Comparison of ENCODE assay signal across 27 cellular contexts in genomic region chr2:23912054-23912453, GRCh38. TPM values are rescaled to one million over a fixed set of nuclear protein-coding genes. Genes with fewer than 3 reads are reported as not detected.
DNase-seq lines count a peak whose midpoint lies in the region; ATAC-seq, FAIRE-seq and TF ChIP-seq lines count a peak whose summit lies in the region.
"Had no signal": no experiment of that assay in that cellular context is flagged by ENCODE, and none has a peak within 500 bp of the region (broad histone marks: within the 10 kb centered on the region; RNA-seq: fewer than 3 reads in every experiment).

No MANE protein-coding gene starts in this region.

- H2AFZ ChIP-seq in Karpas-422 (ENCODE audit: low read length) = no peak overlapping the region
- H2AFZ ChIP-seq in K562 (ENCODE audit: low read depth, low read length) = no peak overlapping the region
- H2AFZ ChIP-seq: PC-9 had no signal

- H3K23ac ChIP-seq in mesendoderm (ENCODE audit: low read length) = no peak overlapping the region

- H3K36me3 ChIP-seq in Karpas-422 (ENCODE audit: insufficient read depth, low read length) (no peaks in the 10 kb centered on the region), K562 (ENCODE audit: control insufficient read depth, insufficient read depth, low read length) (no peaks in the 10 kb centered on the region), mesendoderm (ENCODE audit: control insufficient read depth, insufficient read depth, low read length) (no peaks in the 10 kb centered on the region)
- H3K36me3 ChIP-seq: cardiac muscle cell, HAP-1, upper lobe of left lung had no signal

- intact Hi-C loops in K562 (cut with micrococcal nuclease) = no loop called here

- no peak overlapping the region for H3K27ac ChIP-seq in Karpas-422 (ENCODE audit: low read length)
- H3K27ac ChIP-seq in K562 (ENCODE audit: extremely low read depth, low read depth, low read length) = no peak overlapping the region
- H3K27ac ChIP-seq in mesendoderm (ENCODE audit: low read depth, low read length) = no peak overlapping the region
- H3K27ac ChIP-seq: cardiac muscle cell, HL-60, PC-9, upper lobe of left lung had no signal

- H3K79me2 ChIP-seq in Karpas-422 (ENCODE audit: low read length) = peaks cover 75% of the 10 kb centered on the region
- peaks cover 65% of the 10 kb centered on the region for H3K79me2 ChIP-seq in K562 (ENCODE audit: control insufficient read depth, insufficient read depth, low read length)
- H3K79me2 ChIP-seq in mesendoderm (ENCODE audit: control insufficient read depth, insufficient read depth, low read length) = peaks cover 13% of the 10 kb centered on the region

- TF ChIP-seq EP300 in K562 (IDR thresholded peaks at IDR 0.05; ENCODE audit: low read length) = no peak

- no peak for TF ChIP-seq POLR2A in K562 (conservative IDR thresholded peaks at IDR 0.05)

- BruUV-seq in K562 (replicated peaks; lab: Mats Ljungman, UMichigan) = no TSS peak

- H3K4me3 ChIP-seq in Karpas-422 (ENCODE audit: low read length) (no peak overlapping the region), K562 (no peak overlapping the region), mesendoderm (ENCODE audit: low read length) (no peak overlapping the region)
- H3K4me3 ChIP-seq: cardiac muscle cell, HAP-1, PC-9, upper lobe of left lung had no signal

- 20% methylated on average over 3 of the region's 3 CpGs for WGBS in K562 (ENCODE audit: insufficient coverage, low coverage, missing lambda C conversion rate)
- no CpG with 5 or more reads among the region's 3 CpGs for WGBS in mesendoderm (ENCODE audit: extremely low coverage, insufficient coverage, low lambda C conversion rate)

- H3K9ac ChIP-seq in Karpas-422 (ENCODE audit: low read length) (no peak overlapping the region), K562 (ENCODE audit: insufficient read depth in 1 of 2, low read depth in 2 of 2, low read length in 2 of 2) (no peak overlapping the region), mesendoderm (ENCODE audit: low read length) (no peak overlapping the region)

- H4K20me1 ChIP-seq in Karpas-422 (ENCODE audit: insufficient read depth, low read depth, low read length) (no peaks in the 10 kb centered on the region), K562 (replicated peaks; ENCODE audit: control insufficient read depth, insufficient read depth, low read length) (no peaks in the 10 kb centered on the region)

- FAIRE-seq in K562 (lab: Jason Lieb, UNC) = no peak

- TF ChIP-seq CTCF in K562 (IDR thresholded peaks at IDR 0.05 in 2 of 3, conservative IDR thresholded peaks at IDR 0.05 in 1 of 3; ENCODE audit: insufficient read depth in 2 of 3, low read depth in 1 of 3, low read length in 3 of 3) = no peak

- ATAC-seq in K562 = no peak
- no peak for ATAC-seq in GM19328 (IDR thresholded peaks at IDR 0.05; ENCODE audit: unreplicated experiment)

- H3K9me1 ChIP-seq in K562 (ENCODE audit: control insufficient read depth, insufficient read depth, low read length) = no peaks in the 10 kb centered on the region

- H2AK5ac ChIP-seq in mesendoderm (ENCODE audit: low read length) = no peak overlapping the region

- CTCF ChIA-PET in K562 (lab: Yijun Ruan, JAX; ENCODE audit: low intra/inter-chr PET ratio) = interaction anchor here (0.6 kb wide), 1 partner anchor 235 kb away, joined by 6 read pairs; no protein-coding TSS in a partner anchor

- no peaks in the 10 kb centered on the region for H3K27me3 ChIP-seq in Karpas-422 (ENCODE audit: low read length)
- no peaks in the 10 kb centered on the region for H3K27me3 ChIP-seq in K562 (ENCODE audit: control insufficient read depth in 2 of 2, insufficient read depth in 2 of 2, low read length in 2 of 2)
- H3K27me3 ChIP-seq in mesendoderm (ENCODE audit: insufficient read depth, low read length, poor library complexity) = no peaks in the 10 kb centered on the region
- H3K27me3 ChIP-seq: cardiac muscle cell, upper lobe of left lung had no signal

- no peak overlapping the region for H2BK5ac ChIP-seq in mesendoderm (ENCODE audit: low read length)

- no peak overlapping the region for H4K8ac ChIP-seq in mesendoderm (ENCODE audit: low read depth, low read length)

- H2BK120ac ChIP-seq in mesendoderm (ENCODE audit: low read depth, low read length) = no peak overlapping the region

- no peak overlapping the region for H3K56ac ChIP-seq in mesendoderm (ENCODE audit: low read length)

- DNase-seq in EH (ENCODE audit: low read depth) (peak; percentile 36), Karpas-422 (peak; percentile 24), K562 (ENCODE audit: extremely low read depth in 1 of 4, low spot score in 3 of 4) (peak in 1 of 4 experiments; percentile 31), mesendoderm (peak; percentile 29), GF-D8 (lab: John Stamatoyannopoulos, UW) (no peak), NCI-H345 (lab: John Stamatoyannopoulos, UW) (no peak), HuH-7 (ENCODE audit: low spot score) (no peak)
- DNase-seq: activated CD4-positive, alpha-beta T cell treated with anti-CD3 and anti-CD28 coated beads, Interleukin-2, amount 50 U/mL, for 48 hours; activated CD4-positive, CD25-positive, alpha-beta regulatory T cell; activated CD8-positive, alpha-beta memory T cell treated with anti-CD3 and anti-CD28 coated beads, Interleukin-2, amount 50 U/mL, for 4 hours; activated gamma-delta T cell; amygdala; CD4-positive, alpha-beta memory T cell; cortex of kidney; mammary epithelial cell; NCI-H1417; NCI-H510A; PC-9; SIG-M5; stimulated activated CD8-positive, alpha-beta memory T cell treated with anti-CD3 and anti-CD28 coated beads, Interleukin-4, amount 100 ng/mL, for 48 hours; SW 1271; T1000; upper lobe of left lung had no signal

- H3K4me1 ChIP-seq in Karpas-422 (ENCODE audit: low read length) = peaks cover 12% of the 10 kb centered on the region
- H3K4me1 ChIP-seq in K562 (replicated peaks in 1 of 2; ENCODE audit: control insufficient read depth in 2 of 2, insufficient read depth in 2 of 2, low read length in 2 of 2) = peaks cover 0 to 12% of the 10 kb centered on the region in 2 experiments; a peak in 2 of 5 replicates
- peaks cover 4% of the 10 kb centered on the region for H3K4me1 ChIP-seq in mesendoderm (ENCODE audit: control insufficient read depth, low read depth, low read length)

- H4K5ac ChIP-seq in mesendoderm (ENCODE audit: low read length) = no peak overlapping the region

- H3K9me2 ChIP-seq in Karpas-422 (replicated peaks; ENCODE audit: insufficient read depth, low read length) = no peaks in the 10 kb centered on the region

- H3K79me1 ChIP-seq in mesendoderm (ENCODE audit: low read length) = peaks cover 11% of the 10 kb centered on the region

- in situ Hi-C loops in K562 (cut with MboI) = no loop called here

- no peak overlapping the region for H3K18ac ChIP-seq in mesendoderm (ENCODE audit: low read length)

- no peak overlapping the region for H3K4me2 ChIP-seq in Karpas-422 (ENCODE audit: low read depth, low read length, poor library complexity, severe bottlenecking)
- H3K4me2 ChIP-seq in K562 (ENCODE audit: insufficient read depth, low read length) = no peak overlapping the region
- no peak overlapping the region for H3K4me2 ChIP-seq in mesendoderm (ENCODE audit: low read length)
- H3K4me2 ChIP-seq: PC-9 had no signal

- H3K4ac ChIP-seq in mesendoderm (ENCODE audit: low read depth, low read length) = no peak overlapping the region

- no peak overlapping the region for H2BK15ac ChIP-seq in mesendoderm (replicated peaks; ENCODE audit: low read depth)

- no peaks in the 10 kb centered on the region for H3K9me3 ChIP-seq in Karpas-422 (ENCODE audit: low read length)
- H3K9me3 ChIP-seq in K562 (replicated peaks; ENCODE audit: control insufficient read depth, insufficient read depth, low read depth, low read length) = no peaks in the 10 kb centered on the region
- H3K9me3 ChIP-seq: HAP-1, upper lobe of left lung had no signal

- POLR2A ChIA-PET in K562 (lab: Yijun Ruan, JAX) = interaction anchor here (3.2 kb wide), 1 partner anchor 14 kb away, joined by 10 read pairs; the partner anchor contains the start of gene ATAD2B

- TF ChIP-seq RAD21 in K562 (CRISPR knock-in tag; conservative IDR thresholded peaks at IDR 0.05 in 1 of 2, IDR thresholded peaks at IDR 0.05 in 1 of 2) = no peak

RNA-seq across cellular contexts. Expression of gene ATAD2B, which starts 14.9 kb away (rescaled TPM):
- total RNA-seq in Karpas-422 (2014; rRNA removed; shearing (Covaris generic); ENCODE audit: low replicate concordance) = 17.1 and 34.5 TPM in 2 replicates
- total RNA-seq in K562 (2011; cell fraction: chromatin; rRNA removed; ENCODE audit: low replicate concordance) = 28.1 and 119 TPM in 2 replicates
- 12.7 and 18.3 TPM in 2 replicates for total RNA-seq in K562 (2011; cell fraction: nucleolus; rRNA removed)
- 37.1 and 61.3 TPM in 2 replicates for total RNA-seq in K562 (2011; cell fraction: nucleoplasm; rRNA removed)
- 10.8 and 11.4 TPM in 2 replicates for total RNA-seq in K562 (2014; rRNA removed)
- total RNA-seq in K562 (2014; rRNA removed; fragmentation: Illumina TruSeq; extraction: Trizol) = 21.6 and 22.4 TPM in 2 replicates
- 20.6 and 21.6 TPM in 2 replicates for total RNA-seq in K562 (2015; rRNA removed; fragmentation: Illumina TruSeq; extraction: Trizol)
- total RNA-seq in K562 (2021) = 18.5 and 18.8 TPM in 2 replicates
- polyA plus RNA-seq in K562 (2011; rRNA removed) = 11.0 and 11.7 TPM in 2 replicates
- polyA plus RNA-seq in K562 (2011; cell fraction: cytosol; rRNA removed) = 1.6 and 4.6 TPM in 2 replicates
- polyA plus RNA-seq in K562 (2011; cell fraction: nucleus; rRNA removed) = 18.8 and 26.5 TPM in 2 replicates
- polyA plus RNA-seq in K562 (2012) = 5.6 TPM in 2 replicates
- polyA plus RNA-seq in K562 (2014; fragmentation: Illumina TruSeq; extraction: Trizol) = 8.9 and 10.9 TPM in 2 replicates
- polyA plus RNA-seq in K562 (2014; fragmentation: Nextera tagmentation; extraction: Ambion mirVana) = 1 to 10 TPM; 3.2 to 4.0 TPM
- polyA plus RNA-seq in K562 (2014; rRNA removed) = 6.4 and 7.7 TPM in 2 replicates
- polyA minus RNA-seq in K562 (2011; rRNA and poly(A)+ RNA removed) = 30.0 and 41.1 TPM in 2 replicates
- 8.7 TPM in 2 replicates for polyA minus RNA-seq in K562 (2011; cell fraction: cytosol; rRNA and poly(A)+ RNA removed)
- polyA minus RNA-seq in K562 (2011; cell fraction: nucleus; rRNA and poly(A)+ RNA removed) = 37.0 and 67.3 TPM in 2 replicates
- polyA plus RNA-seq in mesendoderm (2013, experiment 1 of 2) = 4.6 TPM
- 4.5 TPM for polyA plus RNA-seq in mesendoderm (2013, experiment 2 of 2)

RNA-seq across cellular contexts. Expression of gene UBXN2A, which starts 28.2 kb away (rescaled TPM):
- 11.0 and 12.0 TPM in 2 replicates for total RNA-seq in Karpas-422 (2014; rRNA removed; shearing (Covaris generic); ENCODE audit: low replicate concordance)
- 11.5 and 22.5 TPM in 2 replicates for total RNA-seq in K562 (2011; cell fraction: chromatin; rRNA removed; ENCODE audit: low replicate concordance)
- total RNA-seq in K562 (2011; cell fraction: nucleolus; rRNA removed) = 9.7 and 10.1 TPM in 2 replicates
- 10.9 and 13.0 TPM in 2 replicates for total RNA-seq in K562 (2011; cell fraction: nucleoplasm; rRNA removed)
- 12.9 and 14.6 TPM in 2 replicates for total RNA-seq in K562 (2014; rRNA removed)
- total RNA-seq in K562 (2014; rRNA removed; fragmentation: Illumina TruSeq; extraction: Trizol) = 25.6 and 29.4 TPM in 2 replicates
- 18.1 and 20.1 TPM in 2 replicates for total RNA-seq in K562 (2015; rRNA removed; fragmentation: Illumina TruSeq; extraction: Trizol)
- total RNA-seq in K562 (2021) = 16.0 and 16.8 TPM in 2 replicates
- polyA plus RNA-seq in K562 (2011; rRNA removed) = 11.1 and 16.6 TPM in 2 replicates
- 2.8 and 5.3 TPM in 2 replicates for polyA plus RNA-seq in K562 (2011; cell fraction: cytosol; rRNA removed)
- 1.9 and 2.3 TPM in 2 replicates for polyA plus RNA-seq in K562 (2011; cell fraction: nucleus; rRNA removed)
- polyA plus RNA-seq in K562 (2012) = 11.0 and 15.5 TPM in 2 replicates
- 18.2 and 20.2 TPM in 2 replicates for polyA plus RNA-seq in K562 (2014; fragmentation: Illumina TruSeq; extraction: Trizol)
- 1 to 10 TPM; 3.4 to 4.1 TPM for polyA plus RNA-seq in K562 (2014; fragmentation: Nextera tagmentation; extraction: Ambion mirVana)
- 13.8 and 16.2 TPM in 2 replicates for polyA plus RNA-seq in K562 (2014; rRNA removed)
- polyA minus RNA-seq in K562 (2011; rRNA and poly(A)+ RNA removed) = 8.1 and 11.4 TPM in 2 replicates
- polyA minus RNA-seq in K562 (2011; cell fraction: cytosol; rRNA and poly(A)+ RNA removed) = 6.1 and 8.8 TPM in 2 replicates
- 3.1 and 4.8 TPM in 2 replicates for polyA minus RNA-seq in K562 (2011; cell fraction: nucleus; rRNA and poly(A)+ RNA removed)
- polyA plus RNA-seq in mesendoderm (2013, experiment 1 of 2) = 16.0 TPM
- polyA plus RNA-seq in mesendoderm (2013, experiment 2 of 2) = 16.7 TPM

Comparison
In these comparisons a context has a peak if more than half of its experiments do, and no peak if none do; other contexts are left out.
1. DNase-seq: peak in EH (single experiment), Karpas-422 (single experiment) and mesendoderm (single experiment); none in GF-D8 (single experiment), NCI-H345 (single experiment) and HuH-7 (single experiment).